Comparison of ENCODE assay signal across 23 cellular contexts in genomic region chr5:151121652-151122051, GRCh38. TPM values are rescaled to one million over a fixed set of nuclear protein-coding genes. Genes with fewer than 3 reads are reported as not detected.
DNase-seq lines count a peak whose midpoint lies in the region; ATAC-seq and TF ChIP-seq lines count a peak whose summit lies in the region.
"Had no signal": no experiment of that assay in that cellular context is flagged by ENCODE, and none has a peak within 500 bp of the region (broad histone marks: within the 10 kb centered on the region; RNA-seq: fewer than 3 reads in every experiment).

No MANE protein-coding gene starts in this region.

- H3K9me3 Mint-ChIP-seq in activated naive CD8-positive, alpha-beta T cell treated with anti-CD3 and anti-CD28 coated beads, Interleukin-2, amount 10 ng/mL, durations not matched to agents 7 days and 5 days, result no peaks in the 10 kb centered on the region
- H3K9me3 Mint-ChIP-seq in naive thymus-derived CD8-positive, alpha-beta T cell, result no peaks in the 10 kb centered on the region
- H3K9me3 Mint-ChIP-seq: activated naive CD4-positive, alpha-beta T cell treated with anti-CD3 and anti-CD28 coated beads, Interleukin-2, amount 10 ng/mL, durations not matched to agents 7 days and 5 days had no signal

- peaks cover 46% of the 10 kb centered on the region for H3K36me3 Mint-ChIP-seq in activated naive CD8-positive, alpha-beta T cell treated with anti-CD3 and anti-CD28 coated beads, Interleukin-2, amount 10 ng/mL, durations not matched to agents 7 days and 5 days
- peaks cover 4 to 90% (median 34%) of the 10 kb centered on the region in 3 donors for H3K36me3 Mint-ChIP-seq in naive thymus-derived CD8-positive, alpha-beta T cell

- H3K9me3 ChIP-seq in left ventricle myocardium inferior (replicated peaks) (no peaks in the 10 kb centered on the region), thyroid gland (no peaks in the 10 kb centered on the region), aorta (ENCODE audit: control insufficient read depth, low read length) (no peaks in the 10 kb centered on the region)
- H3K9me3 ChIP-seq: ovary, testis had no signal

- no peak for TF ChIP-seq POLR2A in thyroid gland (IDR thresholded peaks at IDR 0.05)

- H3K27me3 ChIP-seq in left ventricle myocardium inferior (ENCODE audit: low read depth) (no peaks in the 10 kb centered on the region), thyroid gland (no peaks in the 10 kb centered on the region), aorta (ENCODE audit: control insufficient read depth in 1 of 2, insufficient read depth in 2 of 2, low read length in 1 of 2) (no peaks in the 10 kb centered on the region)
- H3K27me3 ChIP-seq: foreskin keratinocyte, ovary, testis had no signal

- H3K27me3 Mint-ChIP-seq in activated naive CD8-positive, alpha-beta T cell treated with anti-CD3 and anti-CD28 coated beads, Interleukin-2, amount 10 ng/mL, durations not matched to agents 7 days and 5 days, result no peaks in the 10 kb centered on the region
- H3K27me3 Mint-ChIP-seq in naive thymus-derived CD8-positive, alpha-beta T cell, result no peaks in the 10 kb centered on the region
- H3K27me3 Mint-ChIP-seq: activated naive CD4-positive, alpha-beta T cell treated with anti-CD3 and anti-CD28 coated beads, Interleukin-2, amount 10 ng/mL, durations not matched to agents 7 days and 5 days had no signal

- WGBS in thyroid gland, 2 donors, result 87 to 100% methylated on average over 2 to 5 of the region's 5 CpGs
- 72 to 81% methylated on average over 5 of the region's 5 CpGs for WGBS in aorta, 2 donors

- DNase-seq in left ventricle myocardium inferior (no peak), Right ventricle myocardium inferior (ENCODE audit: missing footprints) (no peak), thyroid gland (no peak), aorta (no peak), kidney glomerular epithelial cell (lab: John Stamatoyannopoulos, UW) (no peak), KG1 (lab: John Stamatoyannopoulos, UW) (no peak)
- DNase-seq in activated naive CD8-positive, alpha-beta T cell treated with anti-CD3 and anti-CD28 coated beads, Interleukin-2, amount 10 ng/mL, durations not matched to agents 7 days and 5 days, result no peak
- DNase-seq in naive thymus-derived CD8-positive, alpha-beta T cell, result no peak
- DNase-seq: activated naive CD4-positive, alpha-beta T cell treated with anti-CD3 and anti-CD28 coated beads, Interleukin-2, amount 10 ng/mL, durations not matched to agents 7 days and 5 days; activated T-cell treated with anti-CD3 and anti-CD28 coated beads for 4 hours; erythroblast; foreskin keratinocyte; GOT3; IMR-90; mammary epithelial cell; NCI-H1436 treated with DMSO at 0.1 percent for 48 hours; NCI-H69; ovary; RPMI8226; stimulated activated CD8-positive, alpha-beta memory T cell treated with anti-CD3 and anti-CD28 coated beads, Interleukin-4, amount 100 ng/mL, for 48 hours; testis had no signal

- POLR2A ChIA-PET in activated naive CD8-positive, alpha-beta T cell treated with anti-CD3 and anti-CD28 coated beads, Interleukin-2, amount 10 ng/mL, durations not matched to agents 7 days and 5 days (lab: Charles Lee), result interaction anchor here (1.3 kb wide), 1 partner anchor 36 kb away, joined by 3 read pairs; the partner anchor contains the start of gene ANXA6
- POLR2A ChIA-PET in naive thymus-derived CD8-positive, alpha-beta T cell (lab: Charles Lee), result interaction anchor here (0.6 kb wide), 1 partner anchor 152 kb away, joined by 5 read pairs; no protein-coding TSS in a partner anchor

- H3K4me1 Mint-ChIP-seq in activated naive CD8-positive, alpha-beta T cell treated with anti-CD3 and anti-CD28 coated beads, Interleukin-2, amount 10 ng/mL, durations not matched to agents 7 days and 5 days, result peaks cover 30% of the 10 kb centered on the region
- peaks cover 22 to 43% (median 36%) of the 10 kb centered on the region in 4 donors for H3K4me1 Mint-ChIP-seq in naive thymus-derived CD8-positive, alpha-beta T cell

- no peak overlapping the region for H3K4me3 Mint-ChIP-seq in activated naive CD8-positive, alpha-beta T cell treated with anti-CD3 and anti-CD28 coated beads, Interleukin-2, amount 10 ng/mL, durations not matched to agents 7 days and 5 days
- H3K4me3 Mint-ChIP-seq in naive thymus-derived CD8-positive, alpha-beta T cell, result no peak overlapping the region
- H3K4me3 Mint-ChIP-seq: activated naive CD4-positive, alpha-beta T cell treated with anti-CD3 and anti-CD28 coated beads, Interleukin-2, amount 10 ng/mL, durations not matched to agents 7 days and 5 days had no signal

- H3K4me1 ChIP-seq in left ventricle myocardium inferior (peaks cover 38% of the 10 kb centered on the region), thyroid gland (peaks cover 7 to 35% of the 10 kb centered on the region in 2 donors), aorta (ENCODE audit: control insufficient read depth in 1 of 2, insufficient read depth in 2 of 2, low read length in 2 of 2) (no peaks in the 10 kb centered on the region)
- H3K4me1 ChIP-seq: foreskin keratinocyte, testis had no signal

- H3K36me3 ChIP-seq in left ventricle myocardium inferior (peaks cover 94% of the 10 kb centered on the region), thyroid gland (peaks cover 22 to 28% of the 10 kb centered on the region in 2 donors), aorta (ENCODE audit: control insufficient read depth in 1 of 2, insufficient read depth in 2 of 2, low read length in 1 of 2) (peaks cover 0 to 12% of the 10 kb centered on the region in 2 donors)
- H3K36me3 ChIP-seq: ovary had no signal

- ATAC-seq in Right ventricle myocardium inferior (no peak), aorta (ENCODE audit: low FRiP score) (no peak)
- ATAC-seq in activated naive CD8-positive, alpha-beta T cell treated with anti-CD3 and anti-CD28 coated beads, Interleukin-2, amount 10 ng/mL, durations not matched to agents 7 days and 5 days (ENCODE audit: low read depth), result no peak
- no peak for ATAC-seq in naive thymus-derived CD8-positive, alpha-beta T cell
- ATAC-seq: foreskin keratinocyte, right cardiac atrium had no signal

- intact Hi-C loops in left ventricle myocardium inferior (cut with micrococcal nuclease) (loop anchor here (5.0 to 10.0 kb wide), 2 partner anchors 41 to 123 kb away; no protein-coding TSS in a partner anchor), Right ventricle myocardium inferior (cut with DNase I) (loop anchor here (10.0 kb wide), 1 partner anchor 193 kb away; no protein-coding TSS in a partner anchor), thyroid gland (cut with DNase I) (loop anchor here (2.0 kb wide), 1 partner anchor 123 kb away; no protein-coding TSS in a partner anchor), aorta (cut with DNase I) (no loop called here)

- no peak overlapping the region for H3K4me3 ChIP-seq in left ventricle myocardium inferior
- no peak overlapping the region for H3K4me3 ChIP-seq in thyroid gland (replicated peaks in 1 of 3)
- H3K4me3 ChIP-seq in aorta (ENCODE audit: low read length in 2 of 2), result no peak overlapping the region
- H3K4me3 ChIP-seq: ovary, SK-N-MC, testis had no signal

- no peak for TF ChIP-seq CTCF in left ventricle myocardium inferior (IDR thresholded peaks at IDR 0.05; ENCODE audit: borderline replicate concordance)
- no peak for TF ChIP-seq CTCF in thyroid gland (IDR thresholded peaks at IDR 0.05)

- H3K27ac ChIP-seq in left ventricle myocardium inferior (replicated peaks) (peak overlapping the region; percentile 10), thyroid gland (peak overlapping the region in 2 of 3 donors; percentile 60 to 61), aorta (ENCODE audit: low read depth in 1 of 2, low read length in 2 of 2) (no peak overlapping the region)
- H3K27ac ChIP-seq: foreskin keratinocyte, ovary, SK-N-MC, testis had no signal

- H3K27ac Mint-ChIP-seq in activated naive CD8-positive, alpha-beta T cell treated with anti-CD3 and anti-CD28 coated beads, Interleukin-2, amount 10 ng/mL, durations not matched to agents 7 days and 5 days, result peak overlapping the region; percentile 12
- H3K27ac Mint-ChIP-seq in naive thymus-derived CD8-positive, alpha-beta T cell, result peak overlapping the region in 9 of 10 donors; percentile 41 to 89 (median 76)

RNA-seq across cellular contexts. Expression of gene ANXA6, which starts 35.9 kb away (rescaled TPM):
- 195 TPM for total RNA-seq in left ventricle myocardium inferior
- 222 TPM for total RNA-seq in Right ventricle myocardium inferior
- 100 to 1,000 TPM; 518 to 538 TPM for total RNA-seq in activated naive CD8-positive, alpha-beta T cell treated with anti-CD3 and anti-CD28 coated beads, Interleukin-2, amount 10 ng/mL, durations not matched to agents 7 days and 5 days
- total RNA-seq in naive thymus-derived CD8-positive, alpha-beta T cell, result 100 to 1,000 TPM; 334 to 359 TPM
- 100 to 1,000 TPM; 242 to 318 (median 254) TPM for polyA plus RNA-seq in naive thymus-derived CD8-positive, alpha-beta T cell
- total RNA-seq in thyroid gland, result 100 to 1,000 TPM; 122 to 283 (median 180) TPM
- total RNA-seq in aorta, result 100 to 1,000 TPM; 277 to 284 TPM
- polyA plus RNA-seq in aorta, result 100 to 1,000 TPM in 1 of 2 donors, 10 to 100 TPM in 1; 93.4 to 187 TPM

RNA-seq across cellular contexts. Expression of gene TNIP1, which starts 40.8 kb away (rescaled TPM):
- total RNA-seq in left ventricle myocardium inferior (131 TPM), Right ventricle myocardium inferior (114 TPM), thyroid gland (100 to 1,000 TPM in 1 of 4 donors, 10 to 100 TPM in 3; 74.4 to 115 (median 94.7) TPM), aorta (100 to 1,000 TPM in 1 of 2 donors, 10 to 100 TPM in 1; 83.3 to 105 TPM)
- total RNA-seq in activated naive CD8-positive, alpha-beta T cell treated with anti-CD3 and anti-CD28 coated beads, Interleukin-2, amount 10 ng/mL, durations not matched to agents 7 days and 5 days, result 100 to 1,000 TPM; 172 to 176 TPM
- 100 to 1,000 TPM; 138 to 140 TPM for total RNA-seq in naive thymus-derived CD8-positive, alpha-beta T cell
- 10 to 100 TPM; 25.6 to 37.5 (median 29.8) TPM for polyA plus RNA-seq in naive thymus-derived CD8-positive, alpha-beta T cell
- polyA plus RNA-seq in aorta, result 10 to 100 TPM; 63.3 to 80.3 TPM

Comparison
In these comparisons a context has a peak if more than half of its experiments do, and no peak if none do; other contexts are left out.
1. H3K27ac ChIP-seq: peak in left ventricle myocardium inferior (single experiment) and thyroid gland (2 of 3); none in aorta (0 of 2).
2. intact Hi-C loops: an anchor here in left ventricle myocardium inferior (5.0 to 10.0 kb wide), Right ventricle myocardium inferior (10.0 kb wide) and thyroid gland (2.0 kb wide); none called in aorta.